8 cellular contexts compared by ENCODE assay signal in genomic region chr1:246782120-246782900, GRCh38. TPM values are rescaled to one million over a fixed set of nuclear protein-coding genes. Genes with fewer than 3 reads are reported as not detected.
DNase-seq lines count a peak whose midpoint lies in the region; ATAC-seq and TF ChIP-seq lines count a peak whose summit lies in the region.

No MANE protein-coding gene starts in this region.

- TF ChIP-seq POLR2A in spleen (IDR thresholded peaks at IDR 0.05): no peak

- H3K36me3 Mint-ChIP-seq in activated T-helper 17 cell treated with anti-CD3 and anti-CD28 coated beads, Interleukin-2, amount 50 U/mL, for 72 hours (ENCODE audit: low read depth): no peaks in the 10 kb centered on the region

- peaks cover 0 to 25% (median 10%) of the 10 kb centered on the region in 6 donors for H3K4me1 ChIP-seq in spleen

- H3K36me3 ChIP-seq in spleen: peaks cover 0 to 29% (median 0%) of the 10 kb centered on the region in 6 donors

- H3K27me3 Mint-ChIP-seq in activated T-helper 17 cell treated with anti-CD3 and anti-CD28 coated beads, Interleukin-2, amount 50 U/mL, for 72 hours: no peaks in the 10 kb centered on the region

- peak; percentile 74 for DNase-seq in Right ventricle myocardium superior
- DNase-seq in activated gamma-delta T cell treated with Interleukin-2 at 50 U/mL for 16 hours: no peak
- DNase-seq in spleen: no peak
- no peak for DNase-seq in NOMO-1 treated with DMSO at 0.1 percent for 48 hours (lab: John Stamatoyannopoulos, UW; ENCODE audit: unreplicated experiment)

- no peaks in the 10 kb centered on the region for H3K9me3 Mint-ChIP-seq in activated T-helper 17 cell treated with anti-CD3 and anti-CD28 coated beads, Interleukin-2, amount 50 U/mL, for 72 hours

- H3K4me1 Mint-ChIP-seq in activated T-helper 17 cell treated with anti-CD3 and anti-CD28 coated beads, Interleukin-2, amount 50 U/mL, for 72 hours: no peaks in the 10 kb centered on the region

- 24 to 58% (median 30%) methylated on average over 11 to 16 of the region's 16 CpGs for WGBS in spleen, 5 donors

- H3K27me3 ChIP-seq in spleen (replicated peaks in 1 of 7): peaks cover 0 to 6% (median 0%) of the 10 kb centered on the region in 7 donors

- no peak overlapping the region for H3K27ac ChIP-seq in spleen

- intact Hi-C loops in Right ventricle myocardium superior (cut with DNase I): no loop called here
- intact Hi-C loops in spleen (cut with DNase I; ENCODE audit: low total_unique reads): no loop called here

- ATAC-seq in GM19452 (IDR thresholded peaks at IDR 0.05; ENCODE audit: unreplicated experiment) (peak; percentile 77), HG03558 (IDR thresholded peaks at IDR 0.05; ENCODE audit: extremely low read depth, unreplicated experiment) (peak; percentile 81), SK-N-SH treated with all-trans-retinoic acid at 6 μM for 48 hours (peak; percentile 29), Right ventricle myocardium superior (ENCODE audit: poor library complexity) (peak; percentile 88)
- ATAC-seq in activated T-helper 17 cell treated with anti-CD3 and anti-CD28 coated beads, Interleukin-2, amount 50 U/mL, for 72 hours (replicated peaks): no peak

- no peak for TF ChIP-seq CTCF in spleen (IDR thresholded peaks at IDR 0.05 in 8 of 11, conservative IDR thresholded peaks at IDR 0.05 in 3 of 11)

- H3K4me3 ChIP-seq in spleen: no peak overlapping the region

- H3K9me3 ChIP-seq in spleen: no peaks in the 10 kb centered on the region

- H3K27ac Mint-ChIP-seq in activated T-helper 17 cell treated with anti-CD3 and anti-CD28 coated beads, Interleukin-2, amount 50 U/mL, for 72 hours: no peak overlapping the region

- H3K4me3 Mint-ChIP-seq in activated T-helper 17 cell treated with anti-CD3 and anti-CD28 coated beads, Interleukin-2, amount 50 U/mL, for 72 hours: no peak overlapping the region

TF ChIP-seq in SK-N-SH treated with all-trans-retinoic acid at 6 μM for 48 hours, 23 proteins besides CTCF, POLR2A, EP300 and RAD21:
- TF ChIP-seq, protein P1, sequence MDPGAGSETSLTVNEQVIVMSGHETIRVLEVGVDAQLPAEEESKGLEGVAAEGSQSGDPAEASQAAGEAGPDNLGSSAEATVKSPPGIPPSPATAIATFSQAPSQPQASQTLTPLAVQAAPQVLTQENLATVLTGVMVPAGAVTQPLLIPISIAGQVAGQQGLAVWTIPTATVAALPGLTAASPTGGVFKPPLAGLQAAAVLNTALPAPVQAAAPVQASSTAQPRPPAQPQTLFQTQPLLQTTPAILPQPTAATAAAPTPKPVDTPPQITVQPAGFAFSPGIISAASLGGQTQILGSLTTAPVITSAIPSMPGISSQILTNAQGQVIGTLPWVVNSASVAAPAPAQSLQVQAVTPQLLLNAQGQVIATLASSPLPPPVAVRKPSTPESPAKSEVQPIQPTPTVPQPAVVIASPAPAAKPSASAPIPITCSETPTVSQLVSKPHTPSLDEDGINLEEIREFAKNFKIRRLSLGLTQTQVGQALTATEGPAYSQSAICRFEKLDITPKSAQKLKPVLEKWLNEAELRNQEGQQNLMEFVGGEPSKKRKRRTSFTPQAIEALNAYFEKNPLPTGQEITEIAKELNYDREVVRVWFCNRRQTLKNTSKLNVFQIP (CRISPR knock-in tag; IDR thresholded peaks at IDR 0.05; ENCODE audit: borderline replicate concordance, low read depth): no peak
- TF ChIP-seq BACH2 (CRISPR knock-in tag; IDR thresholded peaks at IDR 0.05; ENCODE audit: borderline replicate concordance): no peak

RNA-seq across cellular contexts. Expression of gene SCCPDH, which starts 58.1 kb away (rescaled TPM):
- total RNA-seq in Right ventricle myocardium superior (27.6 TPM), spleen (10 to 100 TPM in 6 of 7 donors, 1 to 10 TPM in 1; 9.3 to 15.8 (median 14.5) TPM)
- polyA plus RNA-seq in spleen: 10 to 100 TPM in 2 of 3 donors, 1 to 10 TPM in 1; 6.8 to 11.6 (median 10.3) TPM
- total RNA-seq in activated T-helper 17 cell treated with anti-CD3 and anti-CD28 coated beads, Interleukin-2, amount 50 U/mL, for 72 hours: 10 to 100 TPM in 1 of 2 donors, 1 to 10 TPM in 1; 8.9 to 23.9 TPM
